In genomic region chr3:71067977-71068376, GRCh38 we compare ENCODE assay signal across 13 cellular contexts.
A peak's percentile ranks its signal among the peaks of the same experiment; 100 is the strongest.
DNase-seq lines count a peak whose midpoint lies in the region; ATAC-seq and TF ChIP-seq lines count a peak whose summit lies in the region.
"Had no signal": no experiment of that assay in that cellular context is flagged by ENCODE, and none has a peak within 500 bp of the region (broad histone marks: within the 10 kb centered on the region; RNA-seq: fewer than 3 reads in every experiment).

No MANE protein-coding gene starts in this region.

- H3K4me3 Mint-ChIP-seq in T-helper 2 cell treated with Interferon-gamma antibody and Interleukin-4, amounts not matched to agents 5 μg/mL and 100 μg/mL, for 36 hours, result peak overlapping the region; percentile 38
- peak overlapping the region in 4 of 5 donors; percentile 5 to 60 (median 20) for H3K4me3 Mint-ChIP-seq in immature natural killer cell

- ATAC-seq in heart right ventricle (no peak), Right ventricle myocardium superior (ENCODE audit: poor library complexity) (no peak)
- ATAC-seq: lower lobe of right lung had no signal

- no peaks in the 10 kb centered on the region for H3K27me3 Mint-ChIP-seq in T-helper 2 cell treated with Interferon-gamma antibody and Interleukin-4, amounts not matched to agents 5 μg/mL and 100 μg/mL, for 36 hours (ENCODE audit: low read depth)
- peaks cover 4 to 5% (median 4%) of the 10 kb centered on the region in 3 donors for H3K27me3 Mint-ChIP-seq in immature natural killer cell (ENCODE audit: low read depth in 3 of 3)

- no peaks in the 10 kb centered on the region for H3K9me3 ChIP-seq in heart right ventricle
- H3K9me3 ChIP-seq in uterus, result no peaks in the 10 kb centered on the region
- no peaks in the 10 kb centered on the region for H3K9me3 ChIP-seq in adrenal gland (replicated peaks in 1 of 3)
- H3K9me3 ChIP-seq: lower lobe of right lung had no signal

- H3K4me1 ChIP-seq in heart right ventricle, result peaks cover 5 to 61% (median 48%) of the 10 kb centered on the region in 9 donors
- peaks cover 0 to 5% of the 10 kb centered on the region in 2 donors for H3K4me1 ChIP-seq in uterus
- H3K4me1 ChIP-seq in adrenal gland (replicated peaks in 1 of 2), result peaks cover 11 to 28% of the 10 kb centered on the region in 2 donors

- H3K9me3 Mint-ChIP-seq in T-helper 2 cell treated with Interferon-gamma antibody and Interleukin-4, amounts not matched to agents 5 μg/mL and 100 μg/mL, for 36 hours, result no peaks in the 10 kb centered on the region
- no peaks in the 10 kb centered on the region for H3K9me3 Mint-ChIP-seq in immature natural killer cell

- H3K27me3 ChIP-seq in heart right ventricle, result no peaks in the 10 kb centered on the region
- H3K27me3 ChIP-seq in uterus, result no peaks in the 10 kb centered on the region
- H3K27me3 ChIP-seq in adrenal gland, result no peaks in the 10 kb centered on the region

- H3K27ac Mint-ChIP-seq in T-helper 2 cell treated with Interferon-gamma antibody and Interleukin-4, amounts not matched to agents 5 μg/mL and 100 μg/mL, for 36 hours, result peak overlapping the region; percentile 80
- H3K27ac Mint-ChIP-seq in immature natural killer cell, result peak overlapping the region; percentile 32 to 85 (median 68)

- DNase-seq in heart right ventricle (no peak), Right ventricle myocardium superior (no peak), immature natural killer cell (peak; percentile 33 to 46 (median 34)), uterus (no peak), D341Med (ENCODE audit: low spot score) (no peak), adrenal gland (no peak), H4 (ENCODE audit: low spot score) (no peak)
- no peak for DNase-seq in T-helper 2 cell treated with Interferon-gamma antibody and Interleukin-4, amounts not matched to agents 5 μg/mL and 100 μg/mL, for 36 hours (ENCODE audit: low spot score)
- DNase-seq: AML-193, glutamatergic neuron, KG1, lower lobe of right lung, trophoblast cell had no signal

- no peak for TF ChIP-seq POLR2A in uterus (IDR thresholded peaks at IDR 0.05)
- no peak for TF ChIP-seq POLR2A in adrenal gland (IDR thresholded peaks at IDR 0.05)

- 85% methylated on average over 2 of the region's 2 CpGs for WGBS in heart right ventricle, 2 donors
- 80 to 91% (median 84%) methylated on average over 2 of the region's 2 CpGs for WGBS in adrenal gland, 4 donors

- H3K4me3 ChIP-seq in heart right ventricle (no peak overlapping the region), uterus (no peak overlapping the region), adrenal gland (no peak overlapping the region)
- H3K4me3 ChIP-seq: lower lobe of right lung had no signal

- H3K36me3 ChIP-seq in heart right ventricle, result no peaks in the 10 kb centered on the region
- no peaks in the 10 kb centered on the region for H3K36me3 ChIP-seq in uterus
- H3K36me3 ChIP-seq in adrenal gland (replicated peaks in 1 of 2), result no peaks in the 10 kb centered on the region
- H3K36me3 ChIP-seq: lower lobe of right lung had no signal

- TF ChIP-seq CTCF in heart right ventricle (IDR thresholded peaks at IDR 0.05), result no peak
- no peak for TF ChIP-seq CTCF in uterus (IDR thresholded peaks at IDR 0.05)
- TF ChIP-seq CTCF in adrenal gland (IDR thresholded peaks at IDR 0.05), result no peak

- H3K36me3 Mint-ChIP-seq in T-helper 2 cell treated with Interferon-gamma antibody and Interleukin-4, amounts not matched to agents 5 μg/mL and 100 μg/mL, for 36 hours (ENCODE audit: low read depth), result peaks cover 4% of the 10 kb centered on the region
- no peaks in the 10 kb centered on the region for H3K36me3 Mint-ChIP-seq in immature natural killer cell

- H3K4me1 Mint-ChIP-seq in T-helper 2 cell treated with Interferon-gamma antibody and Interleukin-4, amounts not matched to agents 5 μg/mL and 100 μg/mL, for 36 hours (ENCODE audit: low read depth), result peaks cover 44% of the 10 kb centered on the region
- peaks cover 67 to 76% of the 10 kb centered on the region in 2 donors for H3K4me1 Mint-ChIP-seq in immature natural killer cell

- intact Hi-C loops in heart right ventricle (cut with DNase I) (loop anchor here in 7 of 10 donors (2.0 to 10.0 kb wide), 13 partner anchors 39 to 517 kb away; partner anchors contain the start of gene FOXP1 (in 5 of the 7)), Right ventricle myocardium superior (cut with DNase I) (loop anchor here (10.0 kb wide), 1 partner anchor 177 kb away; no protein-coding TSS in a partner anchor), uterus (cut with DNase I; ENCODE audit: low total_unique reads) (no loop called here), adrenal gland (cut with DNase I) (no loop called here)

- H3K27ac ChIP-seq in heart right ventricle, result peak overlapping the region in 7 of 10 donors; percentile 1 to 46 (median 16)
- H3K27ac ChIP-seq in uterus, result peak overlapping the region; percentile 5 to 94
- no peak overlapping the region for H3K27ac ChIP-seq in adrenal gland
- H3K27ac ChIP-seq: lower lobe of right lung had no signal

Comparison
In these comparisons a context has a peak if more than half of its experiments do, and no peak if none do; other contexts are left out.
1. DNase-seq: peak in immature natural killer cell (3 of 3); none in heart right ventricle (0 of 2), Right ventricle myocardium superior (single experiment), T-helper 2 cell treated with Interferon-gamma antibody and Interleukin-4, amounts not matched to agents 5 μg/mL and 100 μg/mL, for 36 hours (single experiment), uterus (0 of 2), D341Med (single experiment), adrenal gland (0 of 7) and H4 (single experiment).
2. H3K27ac ChIP-seq: peak in heart right ventricle (7 of 10) and uterus (2 of 2); none in adrenal gland (0 of 5).
3. intact Hi-C loops: an anchor here in heart right ventricle (2.0 to 10.0 kb wide) and Right ventricle myocardium superior (10.0 kb wide); none called in uterus and adrenal gland.